14 cellular contexts compared by ENCODE assay signal in genomic region chr2:46565364-46565763, GRCh38. TPM values are rescaled to one million over a fixed set of nuclear protein-coding genes. Genes with fewer than 3 reads are reported as not detected.
DNase-seq lines count a peak whose midpoint lies in the region; ATAC-seq and TF ChIP-seq lines count a peak whose summit lies in the region.
"Had no signal": no experiment of that assay in that cellular context is flagged by ENCODE, and none has a peak within 500 bp of the region (broad histone marks: within the 10 kb centered on the region; RNA-seq: fewer than 3 reads in every experiment).

No MANE protein-coding gene starts in this region.

- H3F3A ChIP-seq in DOHH2 (ENCODE audit: control insufficient read depth, insufficient read depth) = peaks cover 48% of the 10 kb centered on the region

- DNase-seq in heart left ventricle = no peak
- DNase-seq in left ventricle myocardium superior = no peak
- DNase-seq in T-helper 17 cell = no peak
- DNase-seq in stimulated activated effector memory CD8-positive, alpha-beta T cell treated with anti-CD3 and anti-CD28 coated beads, Interleukin-12 subunit alpha, Interleukin-12 subunit beta, amount 100 ng/mL, for 72 hours (ENCODE audit: low spot score in 2 of 2) = no peak
- no peak for DNase-seq in NAMALWA (ENCODE audit: low spot score)
- DNase-seq in kidney tubule cell (ENCODE audit: low spot score) = no peak
- no peak for DNase-seq in NCI-H1048 (lab: John Stamatoyannopoulos, UW)
- DNase-seq: AML-193, DMS153, H9, NCI-H1105, NCI-H1694 treated with DMSO at 0.1 percent for 48 hours had no signal

- no peak for TF ChIP-seq POLR2A in heart left ventricle (IDR thresholded peaks at IDR 0.05)

- peak overlapping the region; percentile 18 to 89 (median 60) for H3K27ac ChIP-seq in heart left ventricle
- peak overlapping the region; percentile 96 for H3K27ac ChIP-seq in DOHH2 (ENCODE audit: low read depth, low read length)
- H3K27ac ChIP-seq: RWPE1 had no signal

- ATAC-seq in heart left ventricle = no peak
- no peak for ATAC-seq in left ventricle myocardium superior
- ATAC-seq in T-helper 17 cell = no peak
- ATAC-seq in stimulated activated effector memory CD8-positive, alpha-beta T cell treated with anti-CD3 and anti-CD28 coated beads, Interleukin-12 subunit alpha, Interleukin-12 subunit beta, amount 100 ng/mL, for 72 hours = peak; percentile 11

- peak overlapping the region; percentile 3 for H3K4me3 Mint-ChIP-seq in T-helper 17 cell
- H3K4me3 Mint-ChIP-seq in stimulated activated effector memory CD8-positive, alpha-beta T cell treated with anti-CD3 and anti-CD28 coated beads, Interleukin-12 subunit alpha, Interleukin-12 subunit beta, amount 100 ng/mL, for 72 hours = no peak overlapping the region
- H3K4me3 Mint-ChIP-seq: H9 had no signal

- H3K4me1 ChIP-seq in heart left ventricle (peaks cover 19 to 99% (median 96%) of the 10 kb centered on the region in 12 donors), DOHH2 (ENCODE audit: control insufficient read depth, low read length) (peaks cover 96% of the 10 kb centered on the region)

- H3K27ac Mint-ChIP-seq in T-helper 17 cell = peak overlapping the region; percentile 82
- no peak overlapping the region for H3K27ac Mint-ChIP-seq in stimulated activated effector memory CD8-positive, alpha-beta T cell treated with anti-CD3 and anti-CD28 coated beads, Interleukin-12 subunit alpha, Interleukin-12 subunit beta, amount 100 ng/mL, for 72 hours
- H3K27ac Mint-ChIP-seq: H9 had no signal

- H3K36me3 ChIP-seq in heart left ventricle = peaks cover 0 to 43% (median 3%) of the 10 kb centered on the region in 9 donors
- H3K36me3 ChIP-seq in DOHH2 (ENCODE audit: control insufficient read depth, low read length) = peaks cover 58% of the 10 kb centered on the region

- H3K9me3 Mint-ChIP-seq in stimulated activated effector memory CD8-positive, alpha-beta T cell treated with anti-CD3 and anti-CD28 coated beads, Interleukin-12 subunit alpha, Interleukin-12 subunit beta, amount 100 ng/mL, for 72 hours = no peaks in the 10 kb centered on the region
- H3K9me3 Mint-ChIP-seq: H9 had no signal

- H3K9me2 ChIP-seq in DOHH2 (replicated peaks; ENCODE audit: control insufficient read depth, low read length) = no peaks in the 10 kb centered on the region

- no peaks in the 10 kb centered on the region for H4K20me1 ChIP-seq in DOHH2 (ENCODE audit: control insufficient read depth, insufficient read depth, low read depth, low read length)

- H3K9me3 ChIP-seq in heart left ventricle (no peaks in the 10 kb centered on the region), DOHH2 (ENCODE audit: control insufficient read depth, insufficient read depth, low read length) (no peaks in the 10 kb centered on the region), T-helper 17 cell (ENCODE audit: control insufficient read depth, low read length, poor library complexity, severe bottlenecking) (no peaks in the 10 kb centered on the region)

- H3K36me3 Mint-ChIP-seq in T-helper 17 cell (ENCODE audit: low read depth) = peaks cover 3% of the 10 kb centered on the region
- H3K36me3 Mint-ChIP-seq in stimulated activated effector memory CD8-positive, alpha-beta T cell treated with anti-CD3 and anti-CD28 coated beads, Interleukin-12 subunit alpha, Interleukin-12 subunit beta, amount 100 ng/mL, for 72 hours = peaks cover 9% of the 10 kb centered on the region

- no peaks in the 10 kb centered on the region for H3K27me3 Mint-ChIP-seq in T-helper 17 cell

- H3K27me3 ChIP-seq in heart left ventricle = no peaks in the 10 kb centered on the region
- H3K27me3 ChIP-seq in DOHH2 (ENCODE audit: control insufficient read depth, low read length) = no peaks in the 10 kb centered on the region

- TF ChIP-seq CTCF in heart left ventricle (IDR thresholded peaks at IDR 0.05) (no peak), DOHH2 (IDR thresholded peaks at IDR 0.05; ENCODE audit: low read depth, low read length, poor library complexity, severe bottlenecking) (no peak)

- intact Hi-C loops in heart left ventricle (cut with DNase I) (no loop called here), left ventricle myocardium superior (cut with micrococcal nuclease) (no loop called here)

- peaks cover 30% of the 10 kb centered on the region for H3K4me1 Mint-ChIP-seq in T-helper 17 cell
- peaks cover 58% of the 10 kb centered on the region for H3K4me1 Mint-ChIP-seq in stimulated activated effector memory CD8-positive, alpha-beta T cell treated with anti-CD3 and anti-CD28 coated beads, Interleukin-12 subunit alpha, Interleukin-12 subunit beta, amount 100 ng/mL, for 72 hours

- H3K4me3 ChIP-seq in heart left ventricle (no peak overlapping the region), DOHH2 (ENCODE audit: low read length) (peak overlapping the region; percentile 54)

- WGBS in heart left ventricle, 4 donors = 65 to 82% (median 71%) methylated on average over 3 of the region's 3 CpGs

- peak overlapping the region; percentile 95 for H3K4me2 ChIP-seq in DOHH2 (ENCODE audit: low read length)

- peaks cover 71% of the 10 kb centered on the region for H3K79me2 ChIP-seq in DOHH2 (ENCODE audit: control insufficient read depth, low read length)

RNA-seq across cellular contexts. Expression of gene ATP6V1E2, which starts 23.0 kb away (rescaled TPM):
- 1 to 10 TPM; 2.5 to 7.6 (median 6.2) TPM for total RNA-seq in heart left ventricle
- polyA plus RNA-seq in heart left ventricle = 1 to 10 TPM; 2.4 to 3.3 TPM
- total RNA-seq in left ventricle myocardium superior = 6.1 TPM
- total RNA-seq in T-helper 17 cell = 10 to 100 TPM in 1 of 2 donors, 1 to 10 TPM in 1; 8.5 to 10.4 TPM

RNA-seq across cellular contexts. Expression of gene RHOQ, which starts 23.1 kb away (rescaled TPM):
- total RNA-seq in heart left ventricle (100 to 1,000 TPM; 239 to 493 (median 385) TPM), left ventricle myocardium superior (462 TPM), T-helper 17 cell (10 to 100 TPM; 19.7 to 26.5 TPM)
- polyA plus RNA-seq in heart left ventricle = 100 to 1,000 TPM; 202 to 217 TPM

RNA-seq across cellular contexts. Expression of gene PIGF, which starts 51.5 kb away (rescaled TPM):
- total RNA-seq in heart left ventricle (10 to 100 TPM in 4 of 9 donors, 1 to 10 TPM in 5; 4.3 to 12.1 (median 10.0) TPM), left ventricle myocardium superior (10.9 TPM), T-helper 17 cell (10 to 100 TPM; 12.1 to 12.6 TPM)
- polyA plus RNA-seq in heart left ventricle = 10 to 100 TPM in 1 of 2 donors, 1 to 10 TPM in 1; 5.3 to 15.5 TPM

RNA-seq across cellular contexts. Expression of gene CRIPT, which starts 51.7 kb away (rescaled TPM):
- total RNA-seq in heart left ventricle (10 to 100 TPM; 15.8 to 24.0 (median 19.1) TPM), left ventricle myocardium superior (19.0 TPM), T-helper 17 cell (10 to 100 TPM; 13.5 to 14.7 TPM)
- polyA plus RNA-seq in heart left ventricle = 10 to 100 TPM; 12.1 to 19.4 TPM

Comparison
In these comparisons a context has a peak if more than half of its experiments do, and no peak if none do; other contexts are left out.
1. RNA of gene RHOQ, which starts 23.1 kb away (total RNA-seq): 462 TPM in left ventricle myocardium superior (single experiment) and 239 to 493 TPM in heart left ventricle; 19.7 to 26.5 TPM in T-helper 17 cell; every median in the first group is over 4 times any median in the second.